Comparison of ENCODE assay signal across 1 cellular context in genomic region chr2:151650456-151650855, GRCh38.
TF ChIP-seq lines count a peak whose summit lies in the region.

No MANE protein-coding gene starts in this region.

TF ChIP-seq in K562, 482 proteins besides CTCF, POLR2A, EP300 and RAD21 (continued from another document):
- no peak for TF ChIP-seq TSC22D4 (tag; IDR thresholded peaks at IDR 0.05)
- no peak for TF ChIP-seq TOE1 (IDR thresholded peaks at IDR 0.05; ENCODE audit: borderline replicate concordance)
- no peak for TF ChIP-seq TOE1 (CRISPR knock-in tag; IDR thresholded peaks at IDR 0.05; ENCODE audit: borderline replicate concordance, low read depth)
- no peak for TF ChIP-seq TSHZ1 (CRISPR knock-in tag; IDR thresholded peaks at IDR 0.05)
- TF ChIP-seq SFPQ (IDR thresholded peaks at IDR 0.05; ENCODE audit: low read depth, low read length) = no peak
- no peak for TF ChIP-seq RNF2 (IDR thresholded peaks at IDR 0.05)
- TF ChIP-seq ZNF436 (CRISPR knock-in tag; IDR thresholded peaks at IDR 0.05) = no peak
- TF ChIP-seq, protein P1, sequence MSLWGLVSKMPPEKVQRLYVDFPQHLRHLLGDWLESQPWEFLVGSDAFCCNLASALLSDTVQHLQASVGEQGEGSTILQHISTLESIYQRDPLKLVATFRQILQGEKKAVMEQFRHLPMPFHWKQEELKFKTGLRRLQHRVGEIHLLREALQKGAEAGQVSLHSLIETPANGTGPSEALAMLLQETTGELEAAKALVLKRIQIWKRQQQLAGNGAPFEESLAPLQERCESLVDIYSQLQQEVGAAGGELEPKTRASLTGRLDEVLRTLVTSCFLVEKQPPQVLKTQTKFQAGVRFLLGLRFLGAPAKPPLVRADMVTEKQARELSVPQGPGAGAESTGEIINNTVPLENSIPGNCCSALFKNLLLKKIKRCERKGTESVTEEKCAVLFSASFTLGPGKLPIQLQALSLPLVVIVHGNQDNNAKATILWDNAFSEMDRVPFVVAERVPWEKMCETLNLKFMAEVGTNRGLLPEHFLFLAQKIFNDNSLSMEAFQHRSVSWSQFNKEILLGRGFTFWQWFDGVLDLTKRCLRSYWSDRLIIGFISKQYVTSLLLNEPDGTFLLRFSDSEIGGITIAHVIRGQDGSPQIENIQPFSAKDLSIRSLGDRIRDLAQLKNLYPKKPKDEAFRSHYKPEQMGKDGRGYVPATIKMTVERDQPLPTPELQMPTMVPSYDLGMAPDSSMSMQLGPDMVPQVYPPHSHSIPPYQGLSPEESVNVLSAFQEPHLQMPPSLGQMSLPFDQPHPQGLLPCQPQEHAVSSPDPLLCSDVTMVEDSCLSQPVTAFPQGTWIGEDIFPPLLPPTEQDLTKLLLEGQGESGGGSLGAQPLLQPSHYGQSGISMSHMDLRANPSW (CRISPR knock-in tag; IDR thresholded peaks at IDR 0.05) = no peak
- TF ChIP-seq, protein P2, sequence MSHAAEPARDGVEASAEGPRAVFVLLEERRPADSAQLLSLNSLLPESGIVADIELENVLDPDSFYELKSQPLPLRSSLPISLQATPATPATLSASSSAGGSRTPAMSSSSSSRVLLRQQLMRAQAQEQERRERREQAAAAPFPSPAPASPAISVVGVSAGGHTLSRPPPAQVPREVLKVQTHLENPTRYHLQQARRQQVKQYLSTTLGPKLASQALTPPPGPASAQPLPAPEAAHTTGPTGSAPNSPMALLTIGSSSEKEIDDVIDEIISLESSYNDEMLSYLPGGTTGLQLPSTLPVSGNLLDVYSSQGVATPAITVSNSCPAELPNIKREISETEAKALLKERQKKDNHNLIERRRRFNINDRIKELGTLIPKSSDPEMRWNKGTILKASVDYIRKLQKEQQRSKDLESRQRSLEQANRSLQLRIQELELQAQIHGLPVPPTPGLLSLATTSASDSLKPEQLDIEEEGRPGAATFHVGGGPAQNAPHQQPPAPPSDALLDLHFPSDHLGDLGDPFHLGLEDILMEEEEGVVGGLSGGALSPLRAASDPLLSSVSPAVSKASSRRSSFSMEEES (CRISPR knock-in tag; IDR thresholded peaks at IDR 0.05) = no peak
- TF ChIP-seq RAD51 (IDR thresholded peaks at IDR 0.05; ENCODE audit: borderline replicate concordance, low read depth) = no peak
- TF ChIP-seq ZNF77 (CRISPR knock-in tag; IDR thresholded peaks at IDR 0.05) = no peak
- no peak for TF ChIP-seq HNRNPK (IDR thresholded peaks at IDR 0.05; ENCODE audit: low read depth, low read length, poor library complexity, severe bottlenecking)
